23 cellular contexts compared by ENCODE assay signal in the genomic region with DNA sequence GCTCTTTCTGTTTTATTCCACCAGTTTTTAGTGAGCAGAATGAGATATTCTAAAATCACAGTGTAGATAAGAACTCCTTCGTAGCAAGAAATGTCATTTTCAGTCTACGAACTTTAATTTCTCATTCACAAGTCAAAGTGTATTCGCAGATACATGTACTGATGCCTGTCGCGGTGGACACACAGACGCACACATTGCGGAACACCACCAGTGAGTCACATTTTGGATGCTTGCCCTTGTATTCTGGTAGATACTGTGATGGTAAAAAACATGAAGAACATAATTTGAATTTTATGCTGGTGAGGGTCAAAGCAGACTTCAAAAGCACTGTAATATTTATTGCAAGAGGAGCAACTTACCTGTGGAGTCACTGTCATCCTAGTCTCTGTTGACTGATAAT. TPM values are rescaled to one million over a fixed set of nuclear protein-coding genes. Genes with fewer than 3 reads are reported as not detected.
"Had no signal": no experiment of that assay in that cellular context is flagged by ENCODE, and none has a peak within 500 bp of the region (broad histone marks: within the 10 kb centered on the region; RNA-seq: fewer than 3 reads in every experiment).

No MANE protein-coding gene starts in this region.

- H3K9me3 ChIP-seq: right atrium auricular region, transverse colon had no signal

- FAIRE-seq: astrocyte, colon, small intestine had no signal

- ATAC-seq: activated naive CD8-positive, alpha-beta T cell treated with anti-CD3 and anti-CD28 coated beads, Interleukin-2, amount 50 U/mL, for 24 hours had no signal

- H3K4me1 ChIP-seq: right atrium auricular region, transverse colon had no signal

- DNase-seq: activated CD4-positive, CD25-positive, alpha-beta regulatory T cell treated with anti-CD3 and anti-CD28 coated beads, Interleukin-2, amount 50 U/mL, for 72 hours; activated naive CD4-positive, alpha-beta T cell treated with Interleukin-2 at 50 U/mL for 16 hours; activated naive CD8-positive, alpha-beta T cell treated with anti-CD3 and anti-CD28 coated beads, Interleukin-2, amount 50 U/mL, for 24 hours; caudate nucleus; foreskin fibroblast; glutamatergic neuron; hypothalamus; kidney glomerular epithelial cell; nephron progenitor cell; occipital lobe; small intestine; stimulated activated CD4-positive, alpha-beta T cell treated with anti-CD3 and anti-CD28 coated beads, Interleukin-4, amount 100 ng/mL, for 24 hours; stimulated activated naive CD4-positive, alpha-beta T cell; substantia nigra; transverse colon had no signal

- H3K36me3 ChIP-seq: right atrium auricular region, transverse colon had no signal

- H3K27ac ChIP-seq: right atrium auricular region, transverse colon had no signal

- H3K4me3 ChIP-seq: right atrium auricular region, transverse colon had no signal

- H3K27me3 ChIP-seq: right atrium auricular region, transverse colon had no signal

RNA-seq across cellular contexts. Expression of a gene that starts 4.7 kb away (rescaled TPM):
- total RNA-seq: activated CD8-positive, alpha-beta memory T cell treated with anti-CD3 and anti-CD28 coated beads for 36 hours; astrocyte; liver; mesenteric fat pad; occipital lobe; posterior vena cava; right atrium auricular region; transverse colon had no signal
- polyA plus RNA-seq: esophagus, liver, small intestine had no signal
